Comparison of ENCODE assay signal across 1 cellular context in the genomic region with DNA sequence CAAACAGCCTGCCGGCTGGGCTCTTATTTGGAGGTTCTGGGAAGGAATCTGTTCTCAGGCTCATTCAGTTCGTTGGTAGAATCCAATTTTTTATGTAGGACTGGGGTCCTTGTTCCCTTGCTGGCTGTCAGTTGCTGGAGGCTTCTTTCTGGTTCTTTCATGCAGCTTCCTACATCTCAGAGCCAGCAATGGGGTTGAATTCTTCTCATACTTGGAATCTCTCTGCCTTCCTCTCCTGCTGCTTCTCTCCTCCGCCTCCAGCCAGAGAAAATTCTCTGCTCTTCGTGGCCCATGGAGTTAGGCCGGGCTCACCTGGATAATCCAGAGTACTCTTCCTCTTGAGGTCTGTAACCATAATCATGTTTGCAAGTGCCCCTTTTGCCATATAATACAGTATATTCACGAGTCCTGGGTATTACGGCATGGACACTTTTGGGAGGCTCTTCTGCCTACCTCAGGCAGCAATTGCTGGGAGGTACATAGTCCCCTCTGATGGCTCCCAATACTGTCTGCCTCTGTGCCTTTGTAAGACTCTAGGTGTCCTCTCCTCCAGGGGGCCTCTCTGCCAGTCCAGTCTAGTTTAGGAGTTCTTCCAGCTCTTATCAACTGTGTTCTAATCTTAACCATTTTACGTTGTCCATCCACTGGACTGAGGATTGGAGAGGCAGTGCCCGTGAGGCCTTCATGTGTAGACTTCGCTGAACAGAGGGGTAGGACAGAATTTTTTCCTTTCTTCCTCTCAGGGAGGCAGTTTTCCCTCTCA.
TF ChIP-seq lines count a peak whose summit lies in the region.

No MANE protein-coding gene starts in this region.

TF ChIP-seq in GM23338, 12 proteins besides CTCF, POLR2A, EP300 and RAD21 (continued from another document):
- TF ChIP-seq, protein P1, sequence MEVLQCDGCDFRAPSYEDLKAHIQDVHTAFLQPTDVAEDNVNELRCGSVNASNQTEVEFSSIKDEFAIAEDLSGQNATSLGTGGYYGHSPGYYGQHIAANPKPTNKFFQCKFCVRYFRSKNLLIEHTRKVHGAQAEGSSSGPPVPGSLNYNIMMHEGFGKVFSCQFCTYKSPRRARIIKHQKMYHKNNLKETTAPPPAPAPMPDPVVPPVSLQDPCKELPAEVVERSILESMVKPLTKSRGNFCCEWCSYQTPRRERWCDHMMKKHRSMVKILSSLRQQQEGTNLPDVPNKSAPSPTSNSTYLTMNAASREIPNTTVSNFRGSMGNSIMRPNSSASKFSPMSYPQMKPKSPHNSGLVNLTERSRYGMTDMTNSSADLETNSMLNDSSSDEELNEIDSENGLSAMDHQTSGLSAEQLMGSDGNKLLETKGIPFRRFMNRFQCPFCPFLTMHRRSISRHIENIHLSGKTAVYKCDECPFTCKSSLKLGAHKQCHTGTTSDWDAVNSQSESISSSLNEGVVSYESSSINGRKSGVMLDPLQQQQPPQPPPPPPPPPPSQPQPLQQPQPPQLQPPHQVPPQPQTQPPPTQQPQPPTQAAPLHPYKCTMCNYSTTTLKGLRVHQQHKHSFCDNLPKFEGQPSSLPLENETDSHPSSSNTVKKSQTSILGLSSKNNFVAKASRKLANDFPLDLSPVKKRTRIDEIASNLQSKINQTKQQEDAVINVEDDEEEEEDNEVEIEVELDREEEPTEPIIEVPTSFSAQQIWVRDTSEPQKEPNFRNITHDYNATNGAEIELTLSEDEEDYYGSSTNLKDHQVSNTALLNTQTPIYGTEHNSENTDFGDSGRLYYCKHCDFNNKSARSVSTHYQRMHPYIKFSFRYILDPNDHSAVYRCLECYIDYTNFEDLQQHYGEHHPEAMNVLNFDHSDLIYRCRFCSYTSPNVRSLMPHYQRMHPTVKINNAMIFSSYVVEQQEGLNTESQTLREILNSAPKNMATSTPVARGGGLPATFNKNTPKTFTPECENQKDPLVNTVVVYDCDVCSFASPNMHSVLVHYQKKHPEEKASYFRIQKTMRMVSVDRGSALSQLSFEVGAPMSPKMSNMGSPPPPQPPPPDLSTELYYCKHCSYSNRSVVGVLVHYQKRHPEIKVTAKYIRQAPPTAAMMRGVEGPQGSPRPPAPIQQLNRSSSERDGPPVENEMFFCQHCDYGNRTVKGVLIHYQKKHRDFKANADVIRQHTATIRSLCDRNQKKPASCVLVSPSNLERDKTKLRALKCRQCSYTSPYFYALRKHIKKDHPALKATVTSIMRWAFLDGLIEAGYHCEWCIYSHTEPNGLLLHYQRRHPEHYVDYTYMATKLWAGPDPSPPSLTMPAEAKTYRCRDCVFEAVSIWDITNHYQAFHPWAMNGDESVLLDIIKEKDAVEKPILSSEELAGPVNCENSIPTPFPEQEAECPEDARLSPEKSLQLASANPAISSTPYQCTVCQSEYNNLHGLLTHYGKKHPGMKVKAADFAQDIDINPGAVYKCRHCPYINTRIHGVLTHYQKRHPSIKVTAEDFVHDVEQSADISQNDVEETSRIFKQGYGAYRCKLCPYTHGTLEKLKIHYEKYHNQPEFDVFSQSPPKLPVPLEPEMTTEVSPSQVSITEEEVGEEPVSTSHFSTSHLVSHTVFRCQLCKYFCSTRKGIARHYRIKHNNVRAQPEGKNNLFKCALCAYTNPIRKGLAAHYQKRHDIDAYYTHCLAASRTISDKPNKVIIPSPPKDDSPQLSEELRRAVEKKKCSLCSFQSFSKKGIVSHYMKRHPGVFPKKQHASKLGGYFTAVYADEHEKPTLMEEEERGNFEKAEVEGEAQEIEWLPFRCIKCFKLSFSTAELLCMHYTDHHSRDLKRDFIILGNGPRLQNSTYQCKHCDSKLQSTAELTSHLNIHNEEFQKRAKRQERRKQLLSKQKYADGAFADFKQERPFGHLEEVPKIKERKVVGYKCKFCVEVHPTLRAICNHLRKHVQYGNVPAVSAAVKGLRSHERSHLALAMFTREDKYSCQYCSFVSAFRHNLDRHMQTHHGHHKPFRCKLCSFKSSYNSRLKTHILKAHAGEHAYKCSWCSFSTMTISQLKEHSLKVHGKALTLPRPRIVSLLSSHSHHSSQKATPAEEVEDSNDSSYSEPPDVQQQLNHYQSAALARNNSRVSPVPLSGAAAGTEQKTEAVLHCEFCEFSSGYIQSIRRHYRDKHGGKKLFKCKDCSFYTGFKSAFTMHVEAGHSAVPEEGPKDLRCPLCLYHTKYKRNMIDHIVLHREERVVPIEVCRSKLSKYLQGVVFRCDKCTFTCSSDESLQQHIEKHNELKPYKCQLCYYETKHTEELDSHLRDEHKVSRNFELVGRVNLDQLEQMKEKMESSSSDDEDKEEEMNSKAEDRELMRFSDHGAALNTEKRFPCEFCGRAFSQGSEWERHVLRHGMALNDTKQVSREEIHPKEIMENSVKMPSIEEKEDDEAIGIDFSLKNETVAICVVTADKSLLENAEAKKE (CRISPR knock-in tag; IDR thresholded peaks at IDR 0.05) = no peak
